Comparison of ENCODE assay signal across 13 cellular contexts in the genomic region with DNA sequence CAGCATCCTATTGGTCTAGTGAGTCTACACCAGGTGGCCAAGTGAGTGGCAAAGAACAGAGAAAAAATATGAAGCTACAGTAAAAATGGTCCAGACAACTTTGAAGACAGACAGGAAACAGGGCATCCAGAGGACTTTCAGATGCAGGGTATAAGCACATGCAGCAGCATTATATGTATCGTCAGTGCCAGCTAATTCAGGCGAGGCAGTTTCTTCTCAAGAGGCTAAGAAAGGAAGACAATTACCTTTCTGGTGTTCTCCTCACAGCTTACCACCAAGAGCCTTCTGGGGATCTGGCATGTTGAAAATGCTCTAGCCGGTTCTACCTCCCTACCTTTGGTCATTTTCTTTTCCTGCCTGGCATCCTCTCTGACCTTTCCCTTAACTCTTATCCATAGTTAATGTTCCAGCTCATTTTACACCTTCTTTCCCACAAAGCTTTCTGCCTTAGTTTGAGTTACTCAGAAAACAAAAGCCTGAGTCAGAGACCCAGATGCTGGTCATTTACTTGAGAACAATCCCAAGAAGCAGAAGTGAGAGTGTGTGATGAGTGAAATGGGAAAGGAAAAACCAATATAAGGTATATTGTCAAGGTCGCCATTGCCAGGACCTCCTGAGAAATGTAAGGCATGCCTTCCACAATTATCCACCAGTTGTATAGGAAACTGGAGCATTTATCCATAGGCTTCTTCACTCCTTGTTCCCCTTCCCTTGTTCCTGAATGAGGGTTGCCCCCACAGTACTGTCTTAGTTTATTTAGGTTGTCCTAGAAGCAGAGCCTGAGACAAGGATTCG.
DNase-seq lines count a peak whose midpoint lies in the region; ATAC-seq, FAIRE-seq and TF ChIP-seq lines count a peak whose summit lies in the region.
"Had no signal": no experiment of that assay in that cellular context is flagged by ENCODE, and none has a peak within 500 bp of the region (broad histone marks: within the 10 kb centered on the region; RNA-seq: fewer than 3 reads in every experiment).

No MANE protein-coding gene starts in this region.

- TF ChIP-seq POLR2A in GM12878 (IDR thresholded peaks at IDR 0.05; ENCODE audit: low read depth, low read length) (no peak), ovary (IDR thresholded peaks at IDR 0.05) (no peak)

- H3K27me3 ChIP-seq in GM12878 (replicated peaks in 1 of 2; ENCODE audit: control insufficient read depth in 2 of 2, insufficient read depth in 2 of 2, low read length in 1 of 2) (no peaks in the 10 kb centered on the region), ovary (no peaks in the 10 kb centered on the region)

- no peak for TF ChIP-seq CTCF in GM13976 (IDR thresholded peaks at IDR 0.05; ENCODE audit: borderline replicate concordance, control extremely low read depth, extremely low read depth, insufficient read depth, missing control alignments)
- TF ChIP-seq CTCF in GM12878 (IDR thresholded peaks at IDR 0.05 in 2 of 3, conservative IDR thresholded peaks at IDR 0.05 in 1 of 3; ENCODE audit: control insufficient read depth in 2 of 3, extremely low read depth in 1 of 3, insufficient read depth in 1 of 3, low read depth in 3 of 3, low read length in 3 of 3): no peak
- no peak for TF ChIP-seq CTCF in ovary (IDR thresholded peaks at IDR 0.05)

- 6% methylated on average over 5 of the region's 5 CpGs for WGBS in GM12878 (ENCODE audit: insufficient coverage, insufficient replicate concordance, low lambda C conversion rate, missing lambda C conversion rate)
- 95 to 97% (median 96%) methylated on average over 5 of the region's 5 CpGs for WGBS in ovary, 3 donors

- H3K4me3 ChIP-seq in GM12878 (no peak overlapping the region), ovary (no peak overlapping the region)
- H3K4me3 ChIP-seq: GM23338 had no signal

- H3K9me3 ChIP-seq in GM12878 (replicated peaks; ENCODE audit: control insufficient read depth, insufficient read depth, low read length) (no peaks in the 10 kb centered on the region), ovary (no peaks in the 10 kb centered on the region)

- H3K27ac ChIP-seq in GM12878 (ENCODE audit: control insufficient read depth, insufficient read depth) (peak overlapping the region; percentile 56), ovary (no peak overlapping the region)
- H3K27ac ChIP-seq: VCaP had no signal

- H3K36me3 ChIP-seq in GM12878 (ENCODE audit: control insufficient read depth in 2 of 2, insufficient read depth in 2 of 2, low read length in 1 of 2) (no peaks in the 10 kb centered on the region), ovary (no peaks in the 10 kb centered on the region)

- H4K20me1 ChIP-seq in GM12878 (ENCODE audit: control insufficient read depth, insufficient read depth): no peaks in the 10 kb centered on the region

- H2AFZ ChIP-seq in GM12878 (ENCODE audit: control insufficient read depth, low read depth, low read length): no peak overlapping the region
- H2AFZ ChIP-seq: GM23338 had no signal

- RAD21 ChIA-PET in GM12878 (lab: Charles Lee; ENCODE audit: unreplicated experiment): interaction anchor here (0.8 to 8.9 kb wide), 23 partner anchors 8 to 450 kb away, joined by 3 to 71 read pairs (median 4); partner anchors contain the start of gene PLPP3

- BruUV-seq in GM12878 (replicated peaks; lab: Mats Ljungman, UMichigan): no TSS peak

- peak; percentile 50 for ATAC-seq in GM21447 (IDR thresholded peaks at IDR 0.05; ENCODE audit: unreplicated experiment)
- ATAC-seq in HG03103 (IDR thresholded peaks at IDR 0.05; ENCODE audit: low read depth, unreplicated experiment): peak; percentile 70
- peak; percentile 67 for ATAC-seq in GM12878
- ATAC-seq: activated T-cell treated with anti-CD3 and anti-CD28 coated beads, Interleukin-2, amount 50 U/mL, for 4 hours; GM23338 had no signal

- CTCF ChIA-PET in GM12878 (lab: Yijun Ruan, JAX): interaction anchor here (0.6 to 3.9 kb wide), 11 partner anchors 9 to 451 kb away, joined by 3 to 22 read pairs (median 4); partner anchors contain the start of gene PLPP3

- 0 out of 2 replicates have a peak, but pooled peaks have one; percentile 1 for TF ChIP-seq RAD21 in GM12878 (IDR thresholded peaks at IDR 0.05; ENCODE audit: insufficient read depth, low read depth, low read length)

- intact Hi-C loops in GM12878 (cut with micrococcal nuclease; ENCODE audit: unreplicated experiment) (loop anchor here (2.0 kb wide), 2 partner anchors 66 to 90 kb away; no protein-coding TSS in a partner anchor), ovary (cut with DNase I) (no loop called here), posterior vena cava (cut with DNase I) (no loop called here)

- H3K4me1 ChIP-seq in GM12878 (ENCODE audit: control insufficient read depth, insufficient read depth, low read length) (peaks cover 25% of the 10 kb centered on the region), ovary (ENCODE audit: insufficient read depth) (no peaks in the 10 kb centered on the region)

- 0 out of 2 replicates have a peak overlapping the region, but pooled peaks have one; percentile 9 for H3K9ac ChIP-seq in GM12878 (ENCODE audit: control insufficient read depth, insufficient read depth, low read length)

- POLR2A ChIA-PET in GM12878 (lab: Charles Lee): interaction anchor here (0.7 to 4.6 kb wide), 7 partner anchors 9 to 441 kb away, joined by 3 to 28 read pairs (median 5); no protein-coding TSS in a partner anchor

- in situ Hi-C loops in GM13976 (cut with MboI; ENCODE audit: low sequenced_read_pairs, unreplicated experiment) (no loop called here), GM12878 (cut with MboI) (no loop called here)

- no peak for FAIRE-seq in GM12878 (lab: Jason Lieb, UNC)

- TF ChIP-seq EP300 in GM12878 (IDR thresholded peaks at IDR 0.05; ENCODE audit: borderline replicate concordance in 1 of 2, control insufficient read depth in 1 of 2, low read depth in 2 of 2, low read length in 2 of 2) (peak in 1 of 2 experiments; percentile 87; a peak in 1 of 4 replicates), ovary (IDR thresholded peaks at IDR 0.05) (no peak)

- H3K79me2 ChIP-seq in GM12878 (ENCODE audit: control insufficient read depth, insufficient read depth, low read length): no peaks in the 10 kb centered on the region; the same call in 1 of the 2 replicates

- SMC1A ChIA-PET in GM12878 (lab: Charles Lee; ENCODE audit: uncharacterized antibody, unreplicated experiment): interaction anchor here (0.6 to 8.2 kb wide), 32 partner anchors 11 to 449 kb away, joined by 3 to 79 read pairs (median 6); no protein-coding TSS in a partner anchor

- DNase-seq in GM13976 (ENCODE audit: low spot score) (peak; percentile 21), GM12878 (ENCODE audit: low read depth, low spot score) (no peak), DMS53 (lab: John Stamatoyannopoulos, UW) (no peak), ovary (no peak), posterior vena cava (ENCODE audit: low spot score) (no peak)
- DNase-seq in activated CD4-positive, alpha-beta T cell treated with anti-CD3 and anti-CD28 coated beads for 4 hours: no peak
- DNase-seq: activated T-cell treated with anti-CD3 and anti-CD28 coated beads, Interleukin-2, amount 50 U/mL, for 4 hours; NCI-H2171 treated with DMSO at 0.1 percent for 48 hours; nephron progenitor cell had no signal

- H3K4me2 ChIP-seq in GM12878 (ENCODE audit: control insufficient read depth, insufficient read depth): peak overlapping the region; percentile 68
- H3K4me2 ChIP-seq: GM23338 had no signal

TF ChIP-seq in GM12878, 131 proteins besides CTCF, POLR2A, EP300 and RAD21 (continues in another document):
- TF ChIP-seq IKZF2 (IDR thresholded peaks at IDR 0.05) (peak; percentile 96 to 97), ZNF384 (IDR thresholded peaks at IDR 0.05; ENCODE audit: borderline replicate concordance, low read depth, low read length) (no peak), NR2C2 (IDR thresholded peaks at IDR 0.05; ENCODE audit: borderline replicate concordance, control insufficient read depth, insufficient read length, low read depth) (no peak)
- TF ChIP-seq, protein P1, sequence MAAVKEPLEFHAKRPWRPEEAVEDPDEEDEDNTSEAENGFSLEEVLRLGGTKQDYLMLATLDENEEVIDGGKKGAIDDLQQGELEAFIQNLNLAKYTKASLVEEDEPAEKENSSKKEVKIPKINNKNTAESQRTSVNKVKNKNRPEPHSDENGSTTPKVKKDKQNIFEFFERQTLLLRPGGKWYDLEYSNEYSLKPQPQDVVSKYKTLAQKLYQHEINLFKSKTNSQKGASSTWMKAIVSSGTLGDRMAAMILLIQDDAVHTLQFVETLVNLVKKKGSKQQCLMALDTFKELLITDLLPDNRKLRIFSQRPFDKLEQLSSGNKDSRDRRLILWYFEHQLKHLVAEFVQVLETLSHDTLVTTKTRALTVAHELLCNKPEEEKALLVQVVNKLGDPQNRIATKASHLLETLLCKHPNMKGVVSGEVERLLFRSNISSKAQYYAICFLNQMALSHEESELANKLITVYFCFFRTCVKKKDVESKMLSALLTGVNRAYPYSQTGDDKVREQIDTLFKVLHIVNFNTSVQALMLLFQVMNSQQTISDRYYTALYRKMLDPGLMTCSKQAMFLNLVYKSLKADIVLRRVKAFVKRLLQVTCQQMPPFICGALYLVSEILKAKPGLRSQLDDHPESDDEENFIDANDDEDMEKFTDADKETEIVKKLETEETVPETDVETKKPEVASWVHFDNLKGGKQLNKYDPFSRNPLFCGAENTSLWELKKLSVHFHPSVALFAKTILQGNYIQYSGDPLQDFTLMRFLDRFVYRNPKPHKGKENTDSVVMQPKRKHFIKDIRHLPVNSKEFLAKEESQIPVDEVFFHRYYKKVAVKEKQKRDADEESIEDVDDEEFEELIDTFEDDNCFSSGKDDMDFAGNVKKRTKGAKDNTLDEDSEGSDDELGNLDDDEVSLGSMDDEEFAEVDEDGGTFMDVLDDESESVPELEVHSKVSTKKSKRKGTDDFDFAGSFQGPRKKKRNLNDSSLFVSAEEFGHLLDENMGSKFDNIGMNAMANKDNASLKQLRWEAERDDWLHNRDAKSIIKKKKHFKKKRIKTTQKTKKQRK (IDR thresholded peaks at IDR 0.05; ENCODE audit: low read depth, low read length): no peak
